3 cellular contexts compared by ENCODE assay signal in genomic region chr5:140239461-140239860, GRCh38.
"Had no signal": no experiment of that assay in that cellular context is flagged by ENCODE, and none has a peak within 500 bp of the region (broad histone marks: within the 10 kb centered on the region; RNA-seq: fewer than 3 reads in every experiment).

No MANE protein-coding gene starts in this region.

- H3K9me3 ChIP-seq: thoracic aorta had no signal

- DNase-seq: mammary epithelial cell had no signal

- H3K4me3 ChIP-seq: thoracic aorta had no signal

- H3K27ac ChIP-seq: parathyroid adenoma, thoracic aorta had no signal
